ENCODE assay signal across 16 cellular contexts in genomic region chr14:61492474-61492873, GRCh38.
A peak's percentile ranks its signal among the peaks of the same experiment; 100 is the strongest.
DNase-seq lines count a peak whose midpoint lies in the region; ATAC-seq and TF ChIP-seq lines count a peak whose summit lies in the region.
"Had no signal": no experiment of that assay in that cellular context is flagged by ENCODE, and none has a peak within 500 bp of the region (broad histone marks: within the 10 kb centered on the region; RNA-seq: fewer than 3 reads in every experiment).

No MANE protein-coding gene starts in this region.

- no peak overlapping the region for H3K4me3 ChIP-seq in SJSA1
- no peak overlapping the region for H3K4me3 ChIP-seq in tibial nerve
- H3K4me3 ChIP-seq: sigmoid colon, transverse colon had no signal

- TF ChIP-seq POLR2A in tibial nerve (IDR thresholded peaks at IDR 0.05), result no peak

- H3K4me1 ChIP-seq in SJSA1 (replicated peaks) (peaks cover 54% of the 10 kb centered on the region), tibial nerve (peaks cover 0 to 24% (median 16%) of the 10 kb centered on the region in 4 donors)
- H3K4me1 ChIP-seq: sigmoid colon had no signal

- peak; percentile 61 for DNase-seq in activated effector memory CD4-positive, alpha-beta T cell treated with anti-CD3 and anti-CD28 coated beads, Interleukin-2, amount 50 U/mL, for 16 hours
- no peak for DNase-seq in activated effector memory CD4-positive, alpha-beta T cell treated with Interleukin-2 at 50 U/mL for 16 hours
- no peak for DNase-seq in SJSA1 (ENCODE audit: low read depth in 1 of 2, low spot score in 2 of 2)
- no peak for DNase-seq in tibial nerve (ENCODE audit: low spot score in 2 of 2)
- no peak for DNase-seq in SW480 (ENCODE audit: low spot score)
- DNase-seq: activated CD4-positive, alpha-beta T cell treated with anti-CD3 and anti-CD28 coated beads for 4 hours; activated T-cell treated with anti-CD3 and anti-CD28 coated beads, Interleukin-2, amount 50 U/mL, for 24 hours; GF-D8; NCI-H1092 treated with DMSO at 0.1 percent for 48 hours; NCI-H82; sigmoid colon; transverse colon had no signal

- H3K36me3 ChIP-seq in SJSA1 (no peaks in the 10 kb centered on the region), tibial nerve (no peaks in the 10 kb centered on the region)
- H3K36me3 ChIP-seq: sigmoid colon, transverse colon had no signal

- TF ChIP-seq CTCF in tibial nerve (IDR thresholded peaks at IDR 0.05), result no peak

- TF ChIP-seq EP300 in tibial nerve (IDR thresholded peaks at IDR 0.05), result no peak

- no peaks in the 10 kb centered on the region for H3K9me3 ChIP-seq in SJSA1 (replicated peaks)
- no peaks in the 10 kb centered on the region for H3K9me3 ChIP-seq in tibial nerve
- H3K9me3 ChIP-seq: sigmoid colon, transverse colon had no signal

- H3K27me3 ChIP-seq in SJSA1 (replicated peaks), result no peaks in the 10 kb centered on the region
- H3K27me3 ChIP-seq in layer of hippocampus (ENCODE audit: control insufficient read depth, insufficient read depth, low read length), result no peaks in the 10 kb centered on the region
- H3K27me3 ChIP-seq in tibial nerve, result no peaks in the 10 kb centered on the region
- H3K27me3 ChIP-seq: sigmoid colon, transverse colon had no signal

- 87 to 95% methylated on average over 3 of the region's 3 CpGs for WGBS in tibial nerve, 2 donors

- ATAC-seq in GM18870 (IDR thresholded peaks at IDR 0.05; ENCODE audit: unreplicated experiment), result no peak
- no peak for ATAC-seq in HG02571 (IDR thresholded peaks at IDR 0.05; ENCODE audit: unreplicated experiment)

- H3K27ac ChIP-seq in SJSA1, result peak overlapping the region; percentile 42
- peak overlapping the region; percentile 65 for H3K27ac ChIP-seq in layer of hippocampus (ENCODE audit: low read depth, low read length)
- peak overlapping the region in 3 of 4 donors; percentile 4 to 59 (median 53) for H3K27ac ChIP-seq in tibial nerve
- H3K27ac ChIP-seq: RWPE1, transverse colon had no signal
